11 cellular contexts compared by ENCODE assay signal in the genomic region with DNA sequence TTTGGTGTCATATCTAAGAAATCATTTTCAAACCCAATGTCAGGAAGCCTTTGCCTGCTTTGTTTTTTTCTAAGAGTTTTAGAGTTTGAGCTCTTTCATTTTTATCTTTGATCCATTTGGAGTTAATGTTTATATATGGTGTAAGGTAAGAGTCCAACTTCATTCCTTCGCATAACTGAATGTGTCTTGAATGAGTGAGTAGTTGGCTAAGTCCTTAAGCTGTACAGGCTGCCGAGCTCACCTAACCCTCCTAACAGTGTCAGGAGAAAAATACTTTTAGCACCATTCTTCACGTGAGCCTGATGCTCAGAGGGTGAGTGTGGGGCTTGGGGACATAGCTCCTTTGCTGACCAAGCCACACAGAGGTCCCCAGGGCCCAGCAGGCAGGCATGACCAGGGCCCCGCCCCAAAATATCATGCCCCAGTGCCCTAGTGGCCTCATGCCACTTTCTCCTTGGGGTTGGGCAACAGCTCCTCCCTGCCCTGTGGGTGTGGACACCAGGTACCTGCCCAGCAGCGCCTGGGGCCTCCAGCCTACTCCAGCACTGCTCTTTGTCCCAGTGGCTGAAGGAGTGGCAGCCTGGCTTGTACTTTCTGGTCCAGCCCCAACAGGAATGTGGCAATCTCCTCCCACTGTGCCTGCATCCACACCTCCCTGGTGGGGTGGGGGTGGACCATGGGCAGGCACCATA. TPM values are rescaled to one million over a fixed set of nuclear protein-coding genes. Genes with fewer than 3 reads are reported as not detected.
A peak's percentile ranks its signal among the peaks of the same experiment; 100 is the strongest.
DNase-seq lines count a peak whose midpoint lies in the region; ATAC-seq and TF ChIP-seq lines count a peak whose summit lies in the region.
"Had no signal": no experiment of that assay in that cellular context is flagged by ENCODE, and none has a peak within 500 bp of the region (broad histone marks: within the 10 kb centered on the region; RNA-seq: fewer than 3 reads in every experiment).

No MANE protein-coding gene starts in this region.

- no peak for TF ChIP-seq EP300 in gastroesophageal sphincter (IDR thresholded peaks at IDR 0.05)

- H3K27ac ChIP-seq in Panc1 (ENCODE audit: low read length) (no peak overlapping the region), gastroesophageal sphincter (peak overlapping the region in 3 of 4 donors; percentile 50 to 68 (median 58)), upper lobe of right lung (no peak overlapping the region)

- no peak for DNase-seq in Panc1 (ENCODE audit: low read depth, low spot score)
- DNase-seq in mucosa of descending colon: peak; percentile 92 to 95 (median 94)
- DNase-seq in upper lobe of right lung: peak; percentile 92
- no peak for DNase-seq in stimulated activated naive CD8-positive, alpha-beta T cell treated with anti-CD3 and anti-CD28 coated beads, Interleukin-15, Interleukin-2, amounts not matched to agents 100 U/mL and 50 U/mL, for 24 hours
- DNase-seq in GM19238 (ENCODE audit: insufficient read length, low spot score): no peak
- DNase-seq: COR-L47, NCI-H69, SK-N-SH had no signal

- H3K4me3 ChIP-seq in Panc1 (ENCODE audit: low read depth in 2 of 2, low read length in 2 of 2) (no peak overlapping the region), gastroesophageal sphincter (no peak overlapping the region), mucosa of descending colon (no peak overlapping the region), upper lobe of right lung (no peak overlapping the region)

- TF ChIP-seq CTCF in Panc1 (IDR thresholded peaks at IDR 0.05) (no peak), gastroesophageal sphincter (IDR thresholded peaks at IDR 0.05) (no peak), mucosa of descending colon (IDR thresholded peaks at IDR 0.05) (no peak), upper lobe of right lung (IDR thresholded peaks at IDR 0.05) (no peak)

- ATAC-seq in Panc1: 0 out of 2 replicates have a peak, but pooled peaks have one; percentile 23
- peak; percentile 54 for ATAC-seq in gastroesophageal sphincter
- ATAC-seq in mucosa of descending colon: peak; percentile 91
- ATAC-seq in upper lobe of right lung: peak; percentile 98
- no peak for ATAC-seq in GM19395 (IDR thresholded peaks at IDR 0.05; ENCODE audit: unreplicated experiment)
- no peak for ATAC-seq in stimulated activated naive CD8-positive, alpha-beta T cell treated with anti-CD3 and anti-CD28 coated beads, Interleukin-15, Interleukin-2, amounts not matched to agents 100 U/mL and 50 U/mL, for 24 hours
- ATAC-seq: activated T-helper 17 cell treated with anti-CD3 and anti-CD28 coated beads, Interleukin-2, amount 50 U/mL, for 72 hours had no signal

- intact Hi-C loops in Panc1 (cut with micrococcal nuclease; ENCODE audit: unreplicated experiment): no loop called here
- intact Hi-C loops in mucosa of descending colon (cut with DNase I, micrococcal nuclease): no loop called here
- intact Hi-C loops in upper lobe of right lung (cut with DNase I): no loop called here

- no TSS peak for BruUV-seq in Panc1 (replicated peaks; lab: Mats Ljungman, UMichigan)

- in situ Hi-C loops in Panc1 (cut with HindIII; ENCODE audit: low pct_unique_long_range_greater_than_20kb, low sequenced_read_pairs): no loop called here

- H3K4me1 ChIP-seq in Panc1 (ENCODE audit: control insufficient read depth, insufficient read depth, low read length) (no peaks in the 10 kb centered on the region), gastroesophageal sphincter (peaks cover 0 to 72% (median 3%) of the 10 kb centered on the region in 3 donors), mucosa of descending colon (ENCODE audit: low read depth) (peaks cover 18% of the 10 kb centered on the region), upper lobe of right lung (peaks cover 4% of the 10 kb centered on the region)

- H3K9me3 ChIP-seq in Panc1 (ENCODE audit: control insufficient read depth, insufficient read depth, low read depth, low read length) (no peaks in the 10 kb centered on the region), gastroesophageal sphincter (no peaks in the 10 kb centered on the region), mucosa of descending colon (no peaks in the 10 kb centered on the region), upper lobe of right lung (no peaks in the 10 kb centered on the region)
- H3K9me3 ChIP-seq: SK-N-SH had no signal

- CTCF ChIA-PET in Panc1 (lab: Charles Lee): no interaction called here

- 57 to 60% methylated on average over 1 to 2 of the region's 5 CpGs for WGBS in gastroesophageal sphincter (ENCODE audit: low coverage in 1 of 2), 2 donors

- POLR2A ChIA-PET in Panc1 (lab: Charles Lee): no interaction called here

- H3K27me3 ChIP-seq in Panc1 (ENCODE audit: control insufficient read depth, insufficient read depth, low read length) (no peaks in the 10 kb centered on the region), gastroesophageal sphincter (no peaks in the 10 kb centered on the region), upper lobe of right lung (no peaks in the 10 kb centered on the region)

- no peak for TF ChIP-seq POLR2A in gastroesophageal sphincter (IDR thresholded peaks at IDR 0.05)

- H3K36me3 ChIP-seq in Panc1 (ENCODE audit: control insufficient read depth, insufficient read depth, low read length) (no peaks in the 10 kb centered on the region), gastroesophageal sphincter (no peaks in the 10 kb centered on the region), mucosa of descending colon (ENCODE audit: low read depth) (no peaks in the 10 kb centered on the region), upper lobe of right lung (no peaks in the 10 kb centered on the region)

RNA-seq across cellular contexts. Expression of a gene that starts 17.2 kb away (rescaled TPM):
- 6.6 TPM for total RNA-seq in Panc1 (2021; ENCODE audit: unreplicated experiment)
- 1.8 TPM for polyA plus RNA-seq in Panc1 (2012; ENCODE audit: insufficient read length)
- total RNA-seq in gastroesophageal sphincter: 10 to 100 TPM in 2 of 4 donors, 1 to 10 TPM in 2; 5.1 to 15.3 (median 9.6) TPM
- 10 to 100 TPM; 42.2 to 46.4 (median 44.4) TPM for total RNA-seq in mucosa of descending colon
- total RNA-seq in upper lobe of right lung: 9.8 TPM

Comparison
In these comparisons a context has a peak if more than half of its experiments do, and no peak if none do; other contexts are left out.
1. ATAC-seq: peak in Panc1 (single experiment), gastroesophageal sphincter (single experiment), mucosa of descending colon (single experiment) and upper lobe of right lung (single experiment); none in GM19395 (single experiment) and stimulated activated naive CD8-positive, alpha-beta T cell treated with anti-CD3 and anti-CD28 coated beads, Interleukin-15, Interleukin-2, amounts not matched to agents 100 U/mL and 50 U/mL, for 24 hours (single experiment).
2. DNase-seq: peak in mucosa of descending colon (3 of 3) and upper lobe of right lung (single experiment); none in Panc1 (single experiment), stimulated activated naive CD8-positive, alpha-beta T cell treated with anti-CD3 and anti-CD28 coated beads, Interleukin-15, Interleukin-2, amounts not matched to agents 100 U/mL and 50 U/mL, for 24 hours (single experiment) and GM19238 (single experiment).
3. H3K27ac ChIP-seq: peak in gastroesophageal sphincter (3 of 4); none in Panc1 (single experiment) and upper lobe of right lung (single experiment).